ENCODE assay signal across 25 cellular contexts in genomic region chrX:74636749-74637314, GRCh38.
"Had no signal": no experiment of that assay in that cellular context is flagged by ENCODE, and none has a peak within 500 bp of the region (broad histone marks: within the 10 kb centered on the region; RNA-seq: fewer than 3 reads in every experiment).

No MANE protein-coding gene starts in this region.

- H3K4me2 ChIP-seq: hepatocyte had no signal

- H2AFZ ChIP-seq: hepatocyte had no signal

- H3K36me3 ChIP-seq: esophagus squamous epithelium, gastroesophageal sphincter, heart left ventricle, left lung, lower lobe of right lung had no signal

- H3K9me3 ChIP-seq: esophagus squamous epithelium, gastroesophageal sphincter, left lung, lower lobe of right lung, mucosa of descending colon had no signal

- H3K4me3 ChIP-seq: coronary artery, dorsolateral prefrontal cortex, esophagus squamous epithelium, gastroesophageal sphincter, heart left ventricle, hepatocyte, left lung, lower lobe of right lung, mucosa of descending colon had no signal

- H3K4me1 ChIP-seq: esophagus squamous epithelium, gastroesophageal sphincter, heart left ventricle, left lung, lower lobe of right lung had no signal

- H3K79me2 ChIP-seq: hepatocyte had no signal

- DNase-seq: dermis blood vessel endothelial cell; dorsolateral prefrontal cortex; effector CD4-positive, alpha-beta T cell; effector memory CD8-positive, alpha-beta T cell; endodermal cell; esophagus squamous epithelium; foreskin fibroblast; heart left ventricle; hypothalamus; immature natural killer cell; islet precursor cell; left cardiac atrium; left lung; left ventricle myocardium superior; lower lobe of right lung; mesenchymal stem cell; mucosa of descending colon; naive B cell; naive thymus-derived CD8-positive, alpha-beta T cell had no signal

- H3K27ac ChIP-seq: coronary artery, dorsolateral prefrontal cortex, gastroesophageal sphincter, heart left ventricle, hepatocyte, left lung, lower lobe of right lung had no signal

- FAIRE-seq: colon, endometrium, frontal cortex had no signal

- ATAC-seq: effector memory CD8-positive, alpha-beta T cell; gastroesophageal sphincter; heart left ventricle; left cardiac atrium; left lung; left ventricle myocardium superior; lower lobe of right lung; mucosa of descending colon; naive thymus-derived CD8-positive, alpha-beta T cell had no signal

- H3K27me3 ChIP-seq: esophagus squamous epithelium, gastroesophageal sphincter, hepatocyte, left lung had no signal
